15 cellular contexts compared by ENCODE assay signal in genomic region chr17:38711792-38712571, GRCh38. TPM values are rescaled to one million over a fixed set of nuclear protein-coding genes. Genes with fewer than 3 reads are reported as not detected.
DNase-seq lines count a peak whose midpoint lies in the region; ATAC-seq lines count a peak whose summit lies in the region.
"Had no signal": no experiment of that assay in that cellular context is flagged by ENCODE, and none has a peak within 500 bp of the region (broad histone marks: within the 10 kb centered on the region; RNA-seq: fewer than 3 reads in every experiment).

No MANE protein-coding gene starts in this region.

- peaks cover 72 to 86% (median 77%) of the 10 kb centered on the region in 11 experiments for H3K36me3 ChIP-seq in BLaER1 treated with 17β-estradiol and CSF1 and Interleukin-3, amounts not matched to agents 10 nM and 100 nM
- H3K36me3 ChIP-seq in mesenchymal stem cell (ENCODE audit: control insufficient read depth in 1 of 2, insufficient read depth in 2 of 2, low read depth in 1 of 2, low read length in 2 of 2), result peaks cover 66 to 92% of the 10 kb centered on the region in 2 experiments

- H3K9me3 ChIP-seq in BLaER1 treated with 17β-estradiol and CSF1 and Interleukin-3, amounts not matched to agents 10 nM and 100 nM (replicated peaks in 1 of 11), result no peaks in the 10 kb centered on the region
- H3K9me3 ChIP-seq in mesenchymal stem cell (ENCODE audit: control insufficient read depth, low read length), result no peaks in the 10 kb centered on the region
- H3K9me3 ChIP-seq: BE2C, lower lobe of right lung had no signal

- peak; percentile 12 for ATAC-seq in activated T-helper 17 cell treated with anti-CD3 and anti-CD28 coated beads, Interleukin-2, amount 50 U/mL, for 72 hours (replicated peaks)
- ATAC-seq: lower lobe of right lung had no signal

- peak overlapping the region in 8 of 10 experiments; percentile 25 to 56 (median 48); a peak in 17 of 20 replicates for H3K4me3 ChIP-seq in BLaER1 treated with 17β-estradiol and CSF1 and Interleukin-3, amounts not matched to agents 10 nM and 100 nM
- no peak overlapping the region for H3K4me3 ChIP-seq in mesenchymal stem cell (ENCODE audit: insufficient read depth in 1 of 2, low read depth in 1 of 2, low read length in 2 of 2)
- H3K4me3 ChIP-seq: lower lobe of right lung had no signal

- DNase-seq in COLO668 (lab: John Stamatoyannopoulos, UW; ENCODE audit: unreplicated experiment), result peak; percentile 41
- no peak for DNase-seq in mesenchymal stem cell
- DNase-seq in stimulated activated CD4-positive, alpha-beta T cell treated with anti-CD3 and anti-CD28 coated beads, Interleukin-15, amount 100 ng/mL, for 24 hours, result no peak
- DNase-seq in H4 (ENCODE audit: low spot score), result no peak
- DNase-seq in activated effector memory CD4-positive, alpha-beta T cell treated with Interleukin-2 at 50 U/mL for 16 hours, result no peak
- DNase-seq: amygdala, BE2C, DMS79, foreskin melanocyte, lower lobe of right lung, NCI-H2081 treated with DMSO at 0.1 percent for 48 hours, NCI-H82, SW 1271 had no signal

- peak overlapping the region; percentile 59 for H3K27ac Mint-ChIP-seq in activated T-helper 17 cell treated with anti-CD3 and anti-CD28 coated beads, Interleukin-2, amount 50 U/mL, for 72 hours

- H3K4me1 ChIP-seq in BLaER1 treated with 17β-estradiol and CSF1 and Interleukin-3, amounts not matched to agents 10 nM and 100 nM, result peaks cover 86 to 100% (median 97%) of the 10 kb centered on the region in 10 experiments
- peaks cover 33% of the 10 kb centered on the region for H3K4me1 ChIP-seq in mesenchymal stem cell (ENCODE audit: control insufficient read depth, insufficient read depth, low read depth, low read length)
- H3K4me1 ChIP-seq: BE2C had no signal

- peak overlapping the region; percentile 21 for H2AK5ac ChIP-seq in mesenchymal stem cell (ENCODE audit: low read length, severe bottlenecking)

- H3K9ac ChIP-seq in BLaER1 treated with 17β-estradiol and CSF1 and Interleukin-3, amounts not matched to agents 10 nM and 100 nM, result peak overlapping the region in 10 of 11 experiments; percentile 1 to 97 (median 64); a peak in 18 of 22 replicates
- no peak overlapping the region for H3K9ac ChIP-seq in mesenchymal stem cell (ENCODE audit: low read length)

- H3K4me1 Mint-ChIP-seq in activated T-helper 17 cell treated with anti-CD3 and anti-CD28 coated beads, Interleukin-2, amount 50 U/mL, for 72 hours, result peaks cover 48% of the 10 kb centered on the region

- H3K14ac ChIP-seq in mesenchymal stem cell (ENCODE audit: low read length in 2 of 2), result no peak overlapping the region

- no peak overlapping the region for H2BK120ac ChIP-seq in mesenchymal stem cell (ENCODE audit: low read depth, low read length)

- peaks cover 100% of the 10 kb centered on the region for H3K36me3 Mint-ChIP-seq in activated T-helper 17 cell treated with anti-CD3 and anti-CD28 coated beads, Interleukin-2, amount 50 U/mL, for 72 hours (ENCODE audit: low read depth)

- H3K4ac ChIP-seq in mesenchymal stem cell (ENCODE audit: low read depth in 1 of 2, low read length in 2 of 2), result no peak overlapping the region

- peak overlapping the region; percentile 13 for H3K4me3 Mint-ChIP-seq in activated T-helper 17 cell treated with anti-CD3 and anti-CD28 coated beads, Interleukin-2, amount 50 U/mL, for 72 hours

- no peak overlapping the region for H2AFZ ChIP-seq in mesenchymal stem cell (ENCODE audit: low read depth, low read length)

- no peaks in the 10 kb centered on the region for H3K27me3 ChIP-seq in BLaER1 treated with 17β-estradiol and CSF1 and Interleukin-3, amounts not matched to agents 10 nM and 100 nM
- no peaks in the 10 kb centered on the region for H3K27me3 ChIP-seq in mesenchymal stem cell (ENCODE audit: control insufficient read depth in 1 of 2, insufficient read depth in 1 of 2, low read length in 2 of 2)
- H3K27me3 ChIP-seq: BE2C had no signal

- H3K27me3 Mint-ChIP-seq in activated T-helper 17 cell treated with anti-CD3 and anti-CD28 coated beads, Interleukin-2, amount 50 U/mL, for 72 hours, result no peaks in the 10 kb centered on the region

- H4K8ac ChIP-seq in mesenchymal stem cell (ENCODE audit: low read length), result no peak overlapping the region

- 95% methylated on average over 25 of the region's 26 CpGs for WGBS in mesenchymal stem cell

- H2BK5ac ChIP-seq in mesenchymal stem cell (ENCODE audit: low read depth, low read length, poor library complexity, severe bottlenecking), result no peak overlapping the region

- no peak overlapping the region for H4K91ac ChIP-seq in mesenchymal stem cell (ENCODE audit: low read length)

- no peak overlapping the region for H3K23ac ChIP-seq in mesenchymal stem cell (ENCODE audit: low read length in 2 of 2)

- no peaks in the 10 kb centered on the region for H3K9me3 Mint-ChIP-seq in activated T-helper 17 cell treated with anti-CD3 and anti-CD28 coated beads, Interleukin-2, amount 50 U/mL, for 72 hours

- peaks cover 28% of the 10 kb centered on the region for H3K79me1 ChIP-seq in mesenchymal stem cell (replicated peaks; ENCODE audit: low read length, poor library complexity, severe bottlenecking)

- peaks cover 22 to 75% (median 45%) of the 10 kb centered on the region in 11 experiments; a peak in 18 of 22 replicates for H4K20me1 ChIP-seq in BLaER1 treated with 17β-estradiol and CSF1 and Interleukin-3, amounts not matched to agents 10 nM and 100 nM

- no peak overlapping the region for H2BK12ac ChIP-seq in mesenchymal stem cell (ENCODE audit: low read length in 2 of 2)

- no peak overlapping the region for H3K18ac ChIP-seq in mesenchymal stem cell (ENCODE audit: low read depth in 1 of 2, low read length in 2 of 2)

- peak overlapping the region in 9 of 11 experiments; percentile 46 to 83 (median 73); a peak in 18 of 22 replicates for H3K27ac ChIP-seq in BLaER1 treated with 17β-estradiol and CSF1 and Interleukin-3, amounts not matched to agents 10 nM and 100 nM
- H3K27ac ChIP-seq in mesenchymal stem cell (ENCODE audit: low read length, poor library complexity, severe bottlenecking), result no peak overlapping the region
- H3K27ac ChIP-seq: lower lobe of right lung had no signal

- peak overlapping the region; percentile 93 to 99 (median 98) for H3K4me2 ChIP-seq in BLaER1 treated with 17β-estradiol and CSF1 and Interleukin-3, amounts not matched to agents 10 nM and 100 nM
- no peak overlapping the region for H3K4me2 ChIP-seq in mesenchymal stem cell (ENCODE audit: low read length, poor library complexity, severe bottlenecking)

- H2BK15ac ChIP-seq in mesenchymal stem cell (ENCODE audit: low read depth, poor library complexity, severe bottlenecking), result no peak overlapping the region

RNA-seq across cellular contexts. Expression of gene MLLT6, which starts 6.9 kb away (rescaled TPM):
- 100 to 1,000 TPM; 232 to 395 TPM for total RNA-seq in activated T-helper 17 cell treated with anti-CD3 and anti-CD28 coated beads, Interleukin-2, amount 50 U/mL, for 72 hours
- 12.6 TPM for polyA plus RNA-seq in mesenchymal stem cell (2013, experiment 1 of 2)
- polyA plus RNA-seq in mesenchymal stem cell (2013, experiment 2 of 2), result 11.8 TPM
- total RNA-seq in H4 (2014; rRNA removed; shearing (Covaris generic)), result 7.8 and 13.6 TPM in 2 replicates

RNA-seq across cellular contexts. Expression of gene CISD3, which starts 18.2 kb away (rescaled TPM):
- total RNA-seq in activated T-helper 17 cell treated with anti-CD3 and anti-CD28 coated beads, Interleukin-2, amount 50 U/mL, for 72 hours, result 10 to 100 TPM; 36.1 to 57.3 TPM
- 18.8 TPM for polyA plus RNA-seq in mesenchymal stem cell (2013, experiment 1 of 2)
- polyA plus RNA-seq in mesenchymal stem cell (2013, experiment 2 of 2), result 19.6 TPM
- total RNA-seq in H4 (2014; rRNA removed; shearing (Covaris generic)), result 2.3 and 6.7 TPM in 2 replicates

RNA-seq across cellular contexts. Expression of gene PCGF2, which starts 36.2 kb away (rescaled TPM):
- total RNA-seq in activated T-helper 17 cell treated with anti-CD3 and anti-CD28 coated beads, Interleukin-2, amount 50 U/mL, for 72 hours, result 1 to 10 TPM; 1.6 to 4.3 TPM
- polyA plus RNA-seq in mesenchymal stem cell (2013, experiment 1 of 2), result 50.8 TPM
- polyA plus RNA-seq in mesenchymal stem cell (2013, experiment 2 of 2), result 51.3 TPM
- total RNA-seq in H4 (2014; rRNA removed; shearing (Covaris generic)), result 1.6 and 3.9 TPM in 2 replicates

RNA-seq across cellular contexts. Expression of gene EPOP, which starts 37.2 kb away (rescaled TPM):
- total RNA-seq in activated T-helper 17 cell treated with anti-CD3 and anti-CD28 coated beads, Interleukin-2, amount 50 U/mL, for 72 hours, result 10 to 100 TPM; 29.6 to 39.1 TPM
- 0.47 TPM for polyA plus RNA-seq in mesenchymal stem cell (2013, experiment 1 of 2)
- 0.48 TPM for polyA plus RNA-seq in mesenchymal stem cell (2013, experiment 2 of 2)
- 3.2 and 3.5 TPM in 2 replicates for total RNA-seq in H4 (2014; rRNA removed; shearing (Covaris generic))

RNA-seq across cellular contexts. Expression of gene PSMB3, which starts 40.6 kb away (rescaled TPM):
- 100 to 1,000 TPM; 235 to 375 TPM for total RNA-seq in activated T-helper 17 cell treated with anti-CD3 and anti-CD28 coated beads, Interleukin-2, amount 50 U/mL, for 72 hours
- 203 TPM for polyA plus RNA-seq in mesenchymal stem cell (2013, experiment 1 of 2)
- polyA plus RNA-seq in mesenchymal stem cell (2013, experiment 2 of 2), result 206 TPM
- total RNA-seq in H4 (2014; rRNA removed; shearing (Covaris generic)), result 592 and 607 TPM in 2 replicates

Comparison
In these comparisons a context has a peak if more than half of its experiments do, and no peak if none do; other contexts are left out.
1. H3K4me3 ChIP-seq: peak in BLaER1 treated with 17β-estradiol and CSF1 and Interleukin-3, amounts not matched to agents 10 nM and 100 nM (8 of 10); none in mesenchymal stem cell (0 of 2).
2. RNA of gene MLLT6, which starts 6.9 kb away (total RNA-seq): 232 to 395 TPM in activated T-helper 17 cell treated with anti-CD3 and anti-CD28 coated beads, Interleukin-2, amount 50 U/mL, for 72 hours; 7.8 to 13.6 TPM in H4; every median in the first group is over 10 times any median in the second.